11 cellular contexts compared by ENCODE assay signal in genomic region chr12:1122803-1123202, GRCh38.
A peak's percentile ranks its signal among the peaks of the same experiment; 100 is the strongest.
DNase-seq lines count a peak whose midpoint lies in the region; ATAC-seq lines count a peak whose summit lies in the region.
"Had no signal": no experiment of that assay in that cellular context is flagged by ENCODE, and none has a peak within 500 bp of the region (broad histone marks: within the 10 kb centered on the region; RNA-seq: fewer than 3 reads in every experiment).

No MANE protein-coding gene starts in this region.

- peak overlapping the region in 1 of 3 donors; percentile 0 for H3K4me3 Mint-ChIP-seq in T-cell
- H3K4me3 Mint-ChIP-seq in central memory CD8-positive, alpha-beta T cell: peak overlapping the region; percentile 8
- H3K4me3 Mint-ChIP-seq: T-helper 1 cell treated with Interleukin-12 subunit alpha and Interleukin-12 subunit beta and Interleukin-4 antibody, amounts not matched to agents 30 μg/mL and 1 μg/mL, for 36 hours had no signal

- CTCF ChIA-PET in T-cell (lab: Charles Lee): interaction anchor here in 1 of 2 donors (0.6 to 1.4 kb wide), 7 partner anchors 21 to 480 kb away, joined by 3 to 6 read pairs (median 3); partner anchors contain the start of gene RAD52

- peaks cover 25 to 36% (median 27%) of the 10 kb centered on the region in 3 donors for H3K4me1 Mint-ChIP-seq in T-cell
- peaks cover 26% of the 10 kb centered on the region for H3K4me1 Mint-ChIP-seq in central memory CD8-positive, alpha-beta T cell

- H3K36me3 Mint-ChIP-seq in T-cell: peaks cover 8% of the 10 kb centered on the region
- peaks cover 4% of the 10 kb centered on the region for H3K36me3 Mint-ChIP-seq in central memory CD8-positive, alpha-beta T cell (ENCODE audit: insufficient read depth)

- peak overlapping the region; percentile 25 to 61 for H3K27ac Mint-ChIP-seq in T-cell
- H3K27ac Mint-ChIP-seq in central memory CD8-positive, alpha-beta T cell (ENCODE audit: low read depth): peak overlapping the region; percentile 76
- H3K27ac Mint-ChIP-seq: T-helper 1 cell treated with Interleukin-12 subunit alpha and Interleukin-12 subunit beta and Interleukin-4 antibody, amounts not matched to agents 30 μg/mL and 1 μg/mL, for 36 hours had no signal

- POLR2A ChIA-PET in T-cell (lab: Charles Lee): no interaction called here

- H3K9me3 Mint-ChIP-seq in T-cell: no peaks in the 10 kb centered on the region
- no peaks in the 10 kb centered on the region for H3K9me3 Mint-ChIP-seq in central memory CD8-positive, alpha-beta T cell
- H3K9me3 Mint-ChIP-seq: T-helper 1 cell treated with Interleukin-12 subunit alpha and Interleukin-12 subunit beta and Interleukin-4 antibody, amounts not matched to agents 30 μg/mL and 1 μg/mL, for 36 hours had no signal

- H3K27me3 Mint-ChIP-seq in T-cell: no peaks in the 10 kb centered on the region
- no peaks in the 10 kb centered on the region for H3K27me3 Mint-ChIP-seq in central memory CD8-positive, alpha-beta T cell

- DNase-seq in activated naive CD4-positive, alpha-beta T cell treated with Interleukin-2 at 50 U/mL for 16 hours: peak; percentile 22
- no peak for DNase-seq in activated naive CD4-positive, alpha-beta T cell treated with anti-CD3 and anti-CD28 coated beads, Interleukin-2, amount 50 U/mL, for 16 hours
- DNase-seq in T-cell (peak; percentile 18 to 78 (median 61)), NCI-H2196 (lab: John Stamatoyannopoulos, UW; ENCODE audit: unreplicated experiment) (no peak), NCI-H2081 (lab: John Stamatoyannopoulos, UW) (no peak)
- peak; percentile 17 to 57 for DNase-seq in central memory CD8-positive, alpha-beta T cell (ENCODE audit: low spot score in 2 of 2)
- DNase-seq in stimulated activated naive CD4-positive, alpha-beta T cell (lab: John Stamatoyannopoulos, UW): peak; percentile 30 to 74 (median 46)
- DNase-seq: NCI-H345, psoas muscle had no signal

- ATAC-seq in T-cell (replicated peaks in 1 of 4) (peak; percentile 83 to 98 (median 94)), HG03139 (IDR thresholded peaks at IDR 0.05; ENCODE audit: unreplicated experiment) (no peak)
- ATAC-seq in central memory CD8-positive, alpha-beta T cell (replicated peaks; ENCODE audit: extremely low read depth, poor library complexity, severe bottlenecking): peak; percentile 94
- ATAC-seq: psoas muscle had no signal

Comparison
In these comparisons a context has a peak if more than half of its experiments do, and no peak if none do; other contexts are left out.
1. DNase-seq: peak in activated naive CD4-positive, alpha-beta T cell treated with Interleukin-2 at 50 U/mL for 16 hours (single experiment), T-cell (34 of 34), central memory CD8-positive, alpha-beta T cell (2 of 2) and stimulated activated naive CD4-positive, alpha-beta T cell (6 of 6); none in activated naive CD4-positive, alpha-beta T cell treated with anti-CD3 and anti-CD28 coated beads, Interleukin-2, amount 50 U/mL, for 16 hours (single experiment), NCI-H2196 (single experiment) and NCI-H2081 (0 of 2).